ENCODE assay signal across 4 cellular contexts in genomic region chr5:138169124-138169523, GRCh38. TPM values are rescaled to one million over a fixed set of nuclear protein-coding genes. Genes with fewer than 3 reads are reported as not detected.
"Had no signal": no experiment of that assay in that cellular context is flagged by ENCODE, and none has a peak within 500 bp of the region (broad histone marks: within the 10 kb centered on the region; RNA-seq: fewer than 3 reads in every experiment).

No MANE protein-coding gene starts in this region.

- DNase-seq: GDM1, GF-D8 had no signal

- H3K4me3 ChIP-seq: GM12878 had no signal

- ATAC-seq: GM12878 had no signal

RNA-seq across cellular contexts. Expression of gene NME5, which starts 29.9 kb away (rescaled TPM):
- total RNA-seq: G401, GM12878 had no signal
